1 cellular context compared by ENCODE assay signal in the genomic region with DNA sequence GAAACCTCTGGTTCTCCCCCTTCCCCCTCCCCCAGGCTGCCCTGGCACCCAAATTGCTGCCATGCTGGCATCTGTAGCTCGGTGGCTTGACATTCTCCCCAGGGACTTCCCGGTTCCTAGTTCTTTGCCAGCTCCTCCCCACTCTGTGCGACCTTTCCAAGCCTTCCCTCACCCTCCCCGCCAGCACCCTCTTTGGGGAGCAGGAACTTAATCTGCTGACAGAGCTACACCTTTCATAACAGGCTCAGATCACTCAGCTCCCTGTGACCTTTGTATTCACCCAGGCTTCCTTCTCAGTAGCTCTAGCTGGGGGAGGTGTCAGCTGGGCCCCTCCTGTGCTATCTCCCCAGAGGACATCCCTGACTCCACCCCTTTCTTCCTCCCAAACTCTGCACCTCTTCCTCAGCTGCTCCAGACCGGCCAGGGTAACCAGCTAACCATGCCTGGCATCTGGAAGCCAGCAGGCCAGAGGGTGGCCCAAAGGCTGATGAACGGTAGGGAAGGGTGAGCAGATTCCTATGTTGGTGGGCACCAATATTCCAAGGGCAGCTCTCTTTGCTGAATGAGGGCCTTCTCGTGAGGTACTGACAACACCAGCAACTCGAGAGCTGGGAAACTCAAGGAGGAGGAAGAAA.
A peak's percentile ranks its signal among the peaks of the same experiment; 100 is the strongest.
TF ChIP-seq lines count a peak whose summit lies in the region.

No MANE protein-coding gene starts in this region.

TF ChIP-seq in K562, 482 proteins besides CTCF, POLR2A, EP300 and RAD21 (continues in another document):
- TF ChIP-seq FOXP1 (CRISPR knock-in tag; IDR thresholded peaks at IDR 0.05) (no peak), SUPT5H (IDR thresholded peaks at IDR 0.05) (no peak), NONO (IDR thresholded peaks at IDR 0.05; ENCODE audit: low read depth in 2 of 2, low read length in 1 of 2) (no peak), ARNT (IDR thresholded peaks at IDR 0.05) (no peak), NFIX (CRISPR knock-in tag; IDR thresholded peaks at IDR 0.05; ENCODE audit: low read depth) (no peak), SAP30 (IDR thresholded peaks at IDR 0.05; ENCODE audit: borderline replicate concordance, insufficient read depth, low read depth, low read length, poor library complexity, severe bottlenecking) (peak; percentile 27), MCM3 (IDR thresholded peaks at IDR 0.05) (no peak), TBP (optimal IDR thresholded peaks at IDR 0.05; ENCODE audit: low read depth, low read length) (peak; percentile 37), TSHZ1 (CRISPR knock-in tag; IDR thresholded peaks at IDR 0.05) (no peak), ARHGAP35 (IDR thresholded peaks at IDR 0.05; ENCODE audit: partially characterized antibody) (no peak), POLR3A (IDR thresholded peaks at IDR 0.05; ENCODE audit: borderline replicate concordance, extremely low read depth, insufficient read depth, insufficient read length) (no peak), ZNF407 (IDR thresholded peaks at IDR 0.05; ENCODE audit: low read depth) (no peak), PTRF (tag; IDR thresholded peaks at IDR 0.05) (no peak), SPI1 (IDR thresholded peaks at IDR 0.05; ENCODE audit: borderline replicate concordance, low read depth, low read length) (0 out of 2 replicates have a peak, but pooled peaks have one; percentile 17), TCF7 (IDR thresholded peaks at IDR 0.05; ENCODE audit: borderline replicate concordance) (no peak), MLX (CRISPR knock-in tag; conservative IDR thresholded peaks at IDR 0.05) (no peak), FOXJ3 (CRISPR knock-in tag; IDR thresholded peaks at IDR 0.05) (no peak), ZNF311 (CRISPR knock-in tag; IDR thresholded peaks at IDR 0.05) (no peak), ZNF717 (CRISPR knock-in tag; IDR thresholded peaks at IDR 0.05) (no peak), GTF2F1 (IDR thresholded peaks at IDR 0.05; ENCODE audit: low read depth, low read length) (no peak), ILK (tag; IDR thresholded peaks at IDR 0.05; ENCODE audit: borderline replicate concordance, low read depth) (no peak), ZBED1 (IDR thresholded peaks at IDR 0.05) (no peak), RBM15 (IDR thresholded peaks at IDR 0.05; ENCODE audit: insufficient read depth, low read length) (no peak), SAFB2 (IDR thresholded peaks at IDR 0.05; ENCODE audit: borderline replicate concordance, low read depth, low read length, severe bottlenecking) (no peak), PPARD (CRISPR knock-in tag; IDR thresholded peaks at IDR 0.05) (no peak), HDAC1 (IDR thresholded peaks at IDR 0.05) (0 out of 4 replicates have a peak, but pooled peaks of 1 of the 2 experiments have one; percentile 36), SNRNP70 (optimal IDR thresholded peaks at IDR 0.05; ENCODE audit: low read depth, low read length) (no peak), ZC3H11A (IDR thresholded peaks at IDR 0.05; ENCODE audit: low read depth, low read length) (no peak), BRF2 (IDR thresholded peaks at IDR 0.05; ENCODE audit: borderline replicate concordance, insufficient read depth, insufficient read length) (no peak), PHF8 (IDR thresholded peaks at IDR 0.05; ENCODE audit: borderline replicate concordance, low read length) (peak; percentile 41; the same call in 1 of the 2 replicates), ATF3 (IDR thresholded peaks at IDR 0.05) (no peak), ATF3 (CRISPR knock-in tag; conservative IDR thresholded peaks at IDR 0.05) (no peak), ZNF212 (CRISPR knock-in tag; IDR thresholded peaks at IDR 0.05) (no peak)
- TF ChIP-seq, protein P1, sequence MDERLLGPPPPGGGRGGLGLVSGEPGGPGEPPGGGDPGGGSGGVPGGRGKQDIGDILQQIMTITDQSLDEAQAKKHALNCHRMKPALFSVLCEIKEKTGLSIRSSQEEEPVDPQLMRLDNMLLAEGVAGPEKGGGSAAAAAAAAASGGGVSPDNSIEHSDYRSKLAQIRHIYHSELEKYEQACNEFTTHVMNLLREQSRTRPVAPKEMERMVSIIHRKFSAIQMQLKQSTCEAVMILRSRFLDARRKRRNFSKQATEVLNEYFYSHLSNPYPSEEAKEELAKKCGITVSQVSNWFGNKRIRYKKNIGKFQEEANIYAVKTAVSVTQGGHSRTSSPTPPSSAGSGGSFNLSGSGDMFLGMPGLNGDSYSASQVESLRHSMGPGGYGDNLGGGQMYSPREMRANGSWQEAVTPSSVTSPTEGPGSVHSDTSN (CRISPR knock-in tag; IDR thresholded peaks at IDR 0.05; ENCODE audit: low read depth): no peak
- TF ChIP-seq, protein P1 (tag; conservative IDR thresholded peaks at IDR 0.05; ENCODE audit: low read depth): 0 out of 2 replicates have a peak, but pooled peaks have one; percentile 18
